ENCODE assay signal across 8 cellular contexts in the genomic region with DNA sequence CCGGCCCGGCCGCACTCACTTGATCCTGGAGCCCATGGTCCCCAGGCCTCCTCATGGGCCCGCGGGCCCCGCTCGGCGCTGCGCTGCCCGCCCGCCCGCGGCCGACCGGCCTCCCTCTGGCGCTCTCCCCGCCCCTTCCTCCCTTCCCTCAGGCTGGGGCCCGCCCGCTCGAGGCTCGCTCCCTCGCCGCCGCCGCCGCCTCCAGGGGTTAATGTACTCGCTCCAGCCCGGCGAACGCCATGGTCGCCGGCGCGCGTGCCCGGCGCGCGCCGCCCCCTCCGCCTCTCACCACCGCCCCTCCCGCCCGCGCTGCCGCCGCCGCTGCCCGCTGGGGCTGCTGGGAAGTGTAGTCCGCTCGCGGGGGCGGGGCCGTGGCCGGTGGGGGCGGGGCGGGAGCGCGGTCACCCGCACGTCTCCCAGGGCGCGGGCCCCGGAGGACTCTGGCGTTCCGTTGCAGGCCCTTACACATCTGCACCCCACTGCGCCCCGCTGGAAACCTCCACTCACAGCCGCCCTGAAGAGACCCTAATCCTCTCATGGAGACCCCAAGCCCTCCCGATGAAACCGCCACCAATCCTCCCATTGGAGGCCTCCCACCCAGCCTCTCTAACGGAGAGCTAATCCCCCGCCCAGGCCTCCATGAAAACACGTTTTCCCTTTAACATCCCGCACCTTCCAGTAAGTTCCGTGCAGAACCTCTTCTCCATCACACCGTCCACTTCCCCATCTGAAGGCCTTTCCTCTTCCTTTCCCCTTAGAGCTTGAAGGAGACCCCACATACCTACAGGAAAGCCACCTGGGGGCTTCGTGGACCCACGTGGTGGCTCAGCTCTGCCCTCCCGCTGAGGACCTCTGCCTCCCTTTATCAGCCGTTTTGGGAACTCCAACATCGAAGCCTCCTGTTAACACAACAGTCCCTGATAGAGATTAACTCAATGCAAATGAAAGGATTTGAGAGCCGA. TPM values are rescaled to one million over a fixed set of nuclear protein-coding genes. Genes with fewer than 3 reads are reported as not detected.
DNase-seq lines count a peak whose midpoint lies in the region; ATAC-seq and TF ChIP-seq lines count a peak whose summit lies in the region.

A gene with protein sequence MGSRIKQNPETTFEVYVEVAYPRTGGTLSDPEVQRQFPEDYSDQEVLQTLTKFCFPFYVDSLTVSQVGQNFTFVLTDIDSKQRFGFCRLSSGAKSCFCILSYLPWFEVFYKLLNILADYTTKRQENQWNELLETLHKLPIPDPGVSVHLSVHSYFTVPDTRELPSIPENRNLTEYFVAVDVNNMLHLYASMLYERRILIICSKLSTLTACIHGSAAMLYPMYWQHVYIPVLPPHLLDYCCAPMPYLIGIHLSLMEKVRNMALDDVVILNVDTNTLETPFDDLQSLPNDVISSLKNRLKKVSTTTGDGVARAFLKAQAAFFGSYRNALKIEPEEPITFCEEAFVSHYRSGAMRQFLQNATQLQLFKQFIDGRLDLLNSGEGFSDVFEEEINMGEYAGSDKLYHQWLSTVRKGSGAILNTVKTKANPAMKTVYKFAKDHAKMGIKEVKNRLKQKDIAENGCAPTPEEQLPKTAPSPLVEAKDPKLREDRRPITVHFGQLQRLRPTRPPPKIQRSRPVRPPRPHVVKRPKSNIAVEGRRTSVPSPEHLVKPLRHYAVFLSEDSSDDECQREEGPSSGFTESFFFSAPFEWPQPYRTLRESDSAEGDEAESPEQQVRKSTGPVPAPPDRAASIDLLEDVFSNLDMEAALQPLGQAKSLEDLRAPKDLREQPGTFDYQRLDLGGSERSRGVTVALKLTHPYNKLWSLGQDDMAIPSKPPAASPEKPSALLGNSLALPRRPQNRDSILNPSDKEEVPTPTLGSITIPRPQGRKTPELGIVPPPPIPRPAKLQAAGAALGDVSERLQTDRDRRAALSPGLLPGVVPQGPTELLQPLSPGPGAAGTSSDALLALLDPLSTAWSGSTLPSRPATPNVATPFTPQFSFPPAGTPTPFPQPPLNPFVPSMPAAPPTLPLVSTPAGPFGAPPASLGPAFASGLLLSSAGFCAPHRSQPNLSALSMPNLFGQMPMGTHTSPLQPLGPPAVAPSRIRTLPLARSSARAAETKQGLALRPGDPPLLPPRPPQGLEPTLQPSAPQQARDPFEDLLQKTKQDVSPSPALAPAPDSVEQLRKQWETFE (minus strand): TSS at position 257 of the 962 bp plus-strand sequence. CDS start 221 bp downstream, at position 36.

- ATAC-seq in foreskin keratinocyte = peak; percentile 92

- H3K36me3 ChIP-seq in neuron (ENCODE audit: insufficient read depth, low read length) = no peaks in the 10 kb centered on the region

- no peak for TF ChIP-seq CTCF in LNCaP clone FGC (IDR thresholded peaks at IDR 0.05; ENCODE audit: control insufficient read depth, extremely low read depth, insufficient read depth)
- TF ChIP-seq CTCF in foreskin keratinocyte (conservative IDR thresholded peaks at IDR 0.05) = no peak

- DNase-seq in Daoy (ENCODE audit: low read depth) (peak; percentile 97), GOT3 (lab: John Stamatoyannopoulos, UW) (peak; percentile 50), LNCaP clone FGC (ENCODE audit: low read depth) (peak; percentile 60), SHP77 treated with DMSO at 0.1 percent for 48 hours (lab: John Stamatoyannopoulos, UW) (peak; percentile 82), activated gamma-delta T cell treated with Interleukin-2 at 50 U/mL for 16 hours (peak; percentile 84), foreskin keratinocyte (peak in 1 of 2 donors; percentile 47), stromal cell of bone marrow (ENCODE audit: low read depth) (peak; percentile 79)

- no peaks in the 10 kb centered on the region for H3K9me3 ChIP-seq in neuron (ENCODE audit: low read length)

- H3K4me1 ChIP-seq in foreskin keratinocyte (peaks cover 17% of the 10 kb centered on the region), neuron (ENCODE audit: insufficient read depth, low read length) (peaks cover 19% of the 10 kb centered on the region)

- peak within 1 kb of the TSS; percentile 89 for H2AFZ ChIP-seq in neuron (ENCODE audit: low read depth, low read length)

- H3K4me3 ChIP-seq in LNCaP clone FGC (ENCODE audit: low read depth, low read length) = peak within 1 kb of the TSS; percentile 70
- H3K4me3 ChIP-seq in neuron (ENCODE audit: low read length) = peak within 1 kb of the TSS; percentile 70

- H3K27me3 ChIP-seq in foreskin keratinocyte (peaks cover 6% of the 10 kb centered on the region), neuron (ENCODE audit: insufficient read depth, low read length) (peaks cover 9% of the 10 kb centered on the region)

- H3K27ac ChIP-seq in foreskin keratinocyte = no peak within 1 kb of the TSS

RNA-seq across cellular contexts. Expression of the gene that starts here (rescaled TPM):
- total RNA-seq in Daoy (2014; rRNA removed; shearing (Covaris generic)) = 9.9 and 13.5 TPM in 2 replicates
- 16.2 and 16.6 TPM in 2 replicates for total RNA-seq in foreskin keratinocyte
- polyA plus RNA-seq in foreskin keratinocyte = 14.5 and 15.0 TPM in 2 replicates
